Comparison of ENCODE assay signal across 1 cellular context in genomic region chr22:26408562-26409220, GRCh38.
TF ChIP-seq lines count a peak whose summit lies in the region.

No MANE protein-coding gene starts in this region.

TF ChIP-seq in HEK293, 187 proteins besides CTCF, POLR2A, EP300 and RAD21 (continued from another document):
- TF ChIP-seq ZNF426 (tag by site-specific recombination; IDR thresholded peaks at IDR 0.05) (peak; percentile 49), ZNF518A (tag by site-specific recombination; conservative IDR thresholded peaks at IDR 0.05; ENCODE audit: low read depth) (peak; percentile 70), ZNF555 (tag by site-specific recombination; conservative IDR thresholded peaks at IDR 0.05) (peak; percentile 42), ZNF366 (tag by site-specific recombination; conservative IDR thresholded peaks at IDR 0.05) (peak; percentile 92)
- TF ChIP-seq, protein P1, sequence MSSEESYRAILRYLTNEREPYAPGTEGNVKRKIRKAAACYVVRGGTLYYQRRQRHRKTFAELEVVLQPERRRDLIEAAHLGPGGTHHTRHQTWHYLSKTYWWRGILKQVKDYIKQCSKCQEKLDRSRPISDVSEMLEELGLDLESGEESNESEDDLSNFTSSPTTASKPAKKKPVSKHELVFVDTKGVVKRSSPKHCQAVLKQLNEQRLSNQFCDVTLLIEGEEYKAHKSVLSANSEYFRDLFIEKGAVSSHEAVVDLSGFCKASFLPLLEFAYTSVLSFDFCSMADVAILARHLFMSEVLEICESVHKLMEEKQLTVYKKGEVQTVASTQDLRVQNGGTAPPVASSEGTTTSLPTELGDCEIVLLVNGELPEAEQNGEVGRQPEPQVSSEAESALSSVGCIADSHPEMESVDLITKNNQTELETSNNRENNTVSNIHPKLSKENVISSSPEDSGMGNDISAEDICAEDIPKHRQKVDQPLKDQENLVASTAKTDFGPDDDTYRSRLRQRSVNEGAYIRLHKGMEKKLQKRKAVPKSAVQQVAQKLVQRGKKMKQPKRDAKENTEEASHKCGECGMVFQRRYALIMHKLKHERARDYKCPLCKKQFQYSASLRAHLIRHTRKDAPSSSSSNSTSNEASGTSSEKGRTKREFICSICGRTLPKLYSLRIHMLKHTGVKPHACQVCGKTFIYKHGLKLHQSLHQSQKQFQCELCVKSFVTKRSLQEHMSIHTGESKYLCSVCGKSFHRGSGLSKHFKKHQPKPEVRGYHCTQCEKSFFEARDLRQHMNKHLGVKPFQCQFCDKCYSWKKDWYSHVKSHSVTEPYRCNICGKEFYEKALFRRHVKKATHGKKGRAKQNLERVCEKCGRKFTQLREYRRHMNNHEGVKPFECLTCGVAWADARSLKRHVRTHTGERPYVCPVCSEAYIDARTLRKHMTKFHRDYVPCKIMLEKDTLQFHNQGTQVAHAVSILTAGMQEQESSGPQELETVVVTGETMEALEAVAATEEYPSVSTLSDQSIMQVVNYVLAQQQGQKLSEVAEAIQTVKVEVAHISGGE (tag by site-specific recombination; conservative IDR thresholded peaks at IDR 0.05; ENCODE audit: low read depth), result peak; percentile 30; the same call in 1 of the 2 replicates
